1 cellular context compared by ENCODE assay signal in the genomic region with DNA sequence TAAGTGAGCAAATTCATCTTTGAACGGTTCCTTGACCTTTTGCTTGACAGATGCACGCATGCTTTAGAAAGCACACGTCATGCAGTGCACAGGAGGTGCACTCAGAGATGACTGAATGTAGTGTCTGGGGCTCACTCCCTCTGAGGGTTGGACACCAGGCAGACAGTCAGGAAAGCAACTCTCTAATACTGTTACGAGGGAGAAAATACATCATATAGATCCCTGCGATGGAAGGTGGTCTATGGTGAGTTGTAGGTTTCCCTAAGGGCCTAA.
TF ChIP-seq lines count a peak whose summit lies in the region.

No MANE protein-coding gene starts in this region.

TF ChIP-seq in GM12878, 131 proteins besides CTCF, POLR2A, EP300 and RAD21 (continues in another document):
- TF ChIP-seq FOS (IDR thresholded peaks at IDR 0.05; ENCODE audit: borderline replicate concordance, extremely low read depth, insufficient read length) (no peak), ZNF384 (IDR thresholded peaks at IDR 0.05; ENCODE audit: borderline replicate concordance, low read depth, low read length) (no peak), ZSCAN29 (IDR thresholded peaks at IDR 0.05) (no peak), IRF4 (IDR thresholded peaks at IDR 0.05; ENCODE audit: low read depth, low read length) (no peak), BHLHE40 (IDR thresholded peaks at IDR 0.05; ENCODE audit: borderline replicate concordance in 1 of 2, low read depth in 2 of 2, low read length in 1 of 2) (no peak), MTA2 (IDR thresholded peaks at IDR 0.05; ENCODE audit: low read depth) (no peak), BCL11A (IDR thresholded peaks at IDR 0.05; ENCODE audit: low read depth, low read length) (peak; percentile 53; the same call in 1 of the 2 replicates), RUNX3 (IDR thresholded peaks at IDR 0.05; ENCODE audit: low read length) (no peak), SP1 (IDR thresholded peaks at IDR 0.05; ENCODE audit: low read depth, low read length) (no peak), NR2F1 (conservative IDR thresholded peaks at IDR 0.05) (peak; percentile 57), ASH2L (IDR thresholded peaks at IDR 0.05; ENCODE audit: borderline replicate concordance, low read depth) (no peak), EZH2 (IDR thresholded peaks at IDR 0.05; ENCODE audit: borderline replicate concordance, control insufficient read depth, low read depth, low read length) (no peak), ZZZ3 (IDR thresholded peaks at IDR 0.05; ENCODE audit: control insufficient read depth, insufficient read length, low read depth) (no peak), CEBPB (IDR thresholded peaks at IDR 0.05; ENCODE audit: borderline replicate concordance in 1 of 2, low read depth in 2 of 2, low read length in 2 of 2) (no peak), MYC (IDR thresholded peaks at IDR 0.05; ENCODE audit: insufficient read depth, insufficient read length, insufficient replicate concordance, low read length, severe bottlenecking) (no peak), TBL1XR1 (IDR thresholded peaks at IDR 0.05; ENCODE audit: low read depth, low read length) (no peak), SPI1 (IDR thresholded peaks at IDR 0.05; ENCODE audit: borderline replicate concordance, insufficient read depth, low read depth, low read length) (no peak), DPF2 (IDR thresholded peaks at IDR 0.05) (no peak), MEF2B (IDR thresholded peaks at IDR 0.05; ENCODE audit: partially characterized antibody, poor library complexity, severe bottlenecking) (no peak), SMAD5 (IDR thresholded peaks at IDR 0.05; ENCODE audit: low read depth) (no peak; the same call in 1 of the 2 replicates), ETV6 (conservative IDR thresholded peaks at IDR 0.05 in 1 of 2, IDR thresholded peaks at IDR 0.05 in 1 of 2; ENCODE audit: borderline replicate concordance in 1 of 2, low read depth in 1 of 2) (peak in 1 of 2 experiments; percentile 35; a peak in 1 of 4 replicates), KAT2A (conservative IDR thresholded peaks at IDR 0.05; ENCODE audit: control insufficient read depth, low read depth, low read length) (no peak), IKZF1 (conservative IDR thresholded peaks at IDR 0.05) (no peak), RB1 (IDR thresholded peaks at IDR 0.05; ENCODE audit: borderline replicate concordance) (no peak), RFX5 (IDR thresholded peaks at IDR 0.05; ENCODE audit: low read depth, low read length) (no peak), ZNF217 (IDR thresholded peaks at IDR 0.05) (no peak), NFXL1 (IDR thresholded peaks at IDR 0.05; ENCODE audit: borderline replicate concordance) (no peak), SREBF2 (IDR thresholded peaks at IDR 0.05; ENCODE audit: low read length) (no peak), SUZ12 (IDR thresholded peaks at IDR 0.05; ENCODE audit: unreplicated experiment) (no peak), HDGF (IDR thresholded peaks at IDR 0.05) (no peak), EED (IDR thresholded peaks at IDR 0.05; ENCODE audit: low read depth) (peak; percentile 77; the same call in 1 of the 2 replicates), ELK1 (IDR thresholded peaks at IDR 0.05; ENCODE audit: low read depth, low read length) (no peak), CREM (IDR thresholded peaks at IDR 0.05; ENCODE audit: low read depth) (peak; percentile 92), EGR1 (IDR thresholded peaks at IDR 0.05; ENCODE audit: borderline replicate concordance in 1 of 2, low read depth in 2 of 2, low read length in 2 of 2) (no peak), GATAD2B (conservative IDR thresholded peaks at IDR 0.05; ENCODE audit: low read depth) (no peak), ESRRA (IDR thresholded peaks at IDR 0.05; ENCODE audit: low read length) (no peak), E2F8 (IDR thresholded peaks at IDR 0.05; ENCODE audit: low read depth, partially characterized antibody) (no peak), GABPA (IDR thresholded peaks at IDR 0.05; ENCODE audit: low read depth) (no peak), NFIC (IDR thresholded peaks at IDR 0.05; ENCODE audit: low read depth, low read length) (no peak), TCF3 (IDR thresholded peaks at IDR 0.05; ENCODE audit: borderline replicate concordance, insufficient read depth, low read depth, low read length) (no peak), PBX3 (IDR thresholded peaks at IDR 0.05; ENCODE audit: insufficient replicate concordance, low read depth, low read length) (no peak), NBN (IDR thresholded peaks at IDR 0.05) (no peak), SIX5 (IDR thresholded peaks at IDR 0.05; ENCODE audit: low read depth, low read length, severe bottlenecking) (peak; percentile 5), JUNB (IDR thresholded peaks at IDR 0.05) (peak; percentile 48), WRNIP1 (IDR thresholded peaks at IDR 0.05; ENCODE audit: borderline replicate concordance, low read depth, low read length) (no peak), RAD51 (IDR thresholded peaks at IDR 0.05) (no peak), TAF1 (IDR thresholded peaks at IDR 0.05; ENCODE audit: borderline replicate concordance, low read depth, low read length) (no peak), CHD1 (IDR thresholded peaks at IDR 0.05; ENCODE audit: low read depth, low read length) (no peak), CHD2 (IDR thresholded peaks at IDR 0.05; ENCODE audit: borderline replicate concordance, low read depth, low read length) (no peak), PAX5 (IDR thresholded peaks at IDR 0.05; ENCODE audit: borderline replicate concordance, low read depth, low read length) (0 out of 2 replicates have a peak, but pooled peaks have one; percentile 35), SIN3A (IDR thresholded peaks at IDR 0.05; ENCODE audit: low read depth, low read length) (no peak), SREBF1 (IDR thresholded peaks at IDR 0.05; ENCODE audit: low read length) (no peak), FOXK2 (IDR thresholded peaks at IDR 0.05) (no peak), SUPT20H (IDR thresholded peaks at IDR 0.05; ENCODE audit: borderline replicate concordance, control insufficient read depth, low read depth, low read length) (no peak), MYB (IDR thresholded peaks at IDR 0.05; ENCODE audit: borderline replicate concordance, low read depth, low read length) (no peak), BMI1 (IDR thresholded peaks at IDR 0.05; ENCODE audit: borderline replicate concordance) (no peak)
- TF ChIP-seq, protein P1, sequence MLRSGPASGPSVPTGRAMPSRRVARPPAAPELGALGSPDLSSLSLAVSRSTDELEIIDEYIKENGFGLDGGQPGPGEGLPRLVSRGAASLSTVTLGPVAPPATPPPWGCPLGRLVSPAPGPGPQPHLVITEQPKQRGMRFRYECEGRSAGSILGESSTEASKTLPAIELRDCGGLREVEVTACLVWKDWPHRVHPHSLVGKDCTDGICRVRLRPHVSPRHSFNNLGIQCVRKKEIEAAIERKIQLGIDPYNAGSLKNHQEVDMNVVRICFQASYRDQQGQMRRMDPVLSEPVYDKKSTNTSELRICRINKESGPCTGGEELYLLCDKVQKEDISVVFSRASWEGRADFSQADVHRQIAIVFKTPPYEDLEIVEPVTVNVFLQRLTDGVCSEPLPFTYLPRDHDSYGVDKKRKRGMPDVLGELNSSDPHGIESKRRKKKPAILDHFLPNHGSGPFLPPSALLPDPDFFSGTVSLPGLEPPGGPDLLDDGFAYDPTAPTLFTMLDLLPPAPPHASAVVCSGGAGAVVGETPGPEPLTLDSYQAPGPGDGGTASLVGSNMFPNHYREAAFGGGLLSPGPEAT (IDR thresholded peaks at IDR 0.05; ENCODE audit: low read depth), result no peak
- TF ChIP-seq, protein P2, sequence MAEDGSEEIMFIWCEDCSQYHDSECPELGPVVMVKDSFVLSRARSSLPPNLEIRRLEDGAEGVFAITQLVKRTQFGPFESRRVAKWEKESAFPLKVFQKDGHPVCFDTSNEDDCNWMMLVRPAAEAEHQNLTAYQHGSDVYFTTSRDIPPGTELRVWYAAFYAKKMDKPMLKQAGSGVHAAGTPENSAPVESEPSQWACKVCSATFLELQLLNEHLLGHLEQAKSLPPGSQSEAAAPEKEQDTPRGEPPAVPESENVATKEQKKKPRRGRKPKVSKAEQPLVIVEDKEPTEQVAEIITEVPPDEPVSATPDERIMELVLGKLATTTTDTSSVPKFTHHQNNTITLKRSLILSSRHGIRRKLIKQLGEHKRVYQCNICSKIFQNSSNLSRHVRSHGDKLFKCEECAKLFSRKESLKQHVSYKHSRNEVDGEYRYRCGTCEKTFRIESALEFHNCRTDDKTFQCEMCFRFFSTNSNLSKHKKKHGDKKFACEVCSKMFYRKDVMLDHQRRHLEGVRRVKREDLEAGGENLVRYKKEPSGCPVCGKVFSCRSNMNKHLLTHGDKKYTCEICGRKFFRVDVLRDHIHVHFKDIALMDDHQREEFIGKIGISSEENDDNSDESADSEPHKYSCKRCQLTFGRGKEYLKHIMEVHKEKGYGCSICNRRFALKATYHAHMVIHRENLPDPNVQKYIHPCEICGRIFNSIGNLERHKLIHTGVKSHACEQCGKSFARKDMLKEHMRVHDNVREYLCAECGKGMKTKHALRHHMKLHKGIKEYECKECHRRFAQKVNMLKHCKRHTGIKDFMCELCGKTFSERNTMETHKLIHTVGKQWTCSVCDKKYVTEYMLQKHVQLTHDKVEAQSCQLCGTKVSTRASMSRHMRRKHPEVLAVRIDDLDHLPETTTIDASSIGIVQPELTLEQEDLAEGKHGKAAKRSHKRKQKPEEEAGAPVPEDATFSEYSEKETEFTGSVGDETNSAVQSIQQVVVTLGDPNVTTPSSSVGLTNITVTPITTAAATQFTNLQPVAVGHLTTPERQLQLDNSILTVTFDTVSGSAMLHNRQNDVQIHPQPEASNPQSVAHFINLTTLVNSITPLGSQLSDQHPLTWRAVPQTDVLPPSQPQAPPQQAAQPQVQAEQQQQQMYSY (CRISPR knock-in tag; IDR thresholded peaks at IDR 0.05), result no peak
- TF ChIP-seq, protein P3, sequence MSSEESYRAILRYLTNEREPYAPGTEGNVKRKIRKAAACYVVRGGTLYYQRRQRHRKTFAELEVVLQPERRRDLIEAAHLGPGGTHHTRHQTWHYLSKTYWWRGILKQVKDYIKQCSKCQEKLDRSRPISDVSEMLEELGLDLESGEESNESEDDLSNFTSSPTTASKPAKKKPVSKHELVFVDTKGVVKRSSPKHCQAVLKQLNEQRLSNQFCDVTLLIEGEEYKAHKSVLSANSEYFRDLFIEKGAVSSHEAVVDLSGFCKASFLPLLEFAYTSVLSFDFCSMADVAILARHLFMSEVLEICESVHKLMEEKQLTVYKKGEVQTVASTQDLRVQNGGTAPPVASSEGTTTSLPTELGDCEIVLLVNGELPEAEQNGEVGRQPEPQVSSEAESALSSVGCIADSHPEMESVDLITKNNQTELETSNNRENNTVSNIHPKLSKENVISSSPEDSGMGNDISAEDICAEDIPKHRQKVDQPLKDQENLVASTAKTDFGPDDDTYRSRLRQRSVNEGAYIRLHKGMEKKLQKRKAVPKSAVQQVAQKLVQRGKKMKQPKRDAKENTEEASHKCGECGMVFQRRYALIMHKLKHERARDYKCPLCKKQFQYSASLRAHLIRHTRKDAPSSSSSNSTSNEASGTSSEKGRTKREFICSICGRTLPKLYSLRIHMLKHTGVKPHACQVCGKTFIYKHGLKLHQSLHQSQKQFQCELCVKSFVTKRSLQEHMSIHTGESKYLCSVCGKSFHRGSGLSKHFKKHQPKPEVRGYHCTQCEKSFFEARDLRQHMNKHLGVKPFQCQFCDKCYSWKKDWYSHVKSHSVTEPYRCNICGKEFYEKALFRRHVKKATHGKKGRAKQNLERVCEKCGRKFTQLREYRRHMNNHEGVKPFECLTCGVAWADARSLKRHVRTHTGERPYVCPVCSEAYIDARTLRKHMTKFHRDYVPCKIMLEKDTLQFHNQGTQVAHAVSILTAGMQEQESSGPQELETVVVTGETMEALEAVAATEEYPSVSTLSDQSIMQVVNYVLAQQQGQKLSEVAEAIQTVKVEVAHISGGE (CRISPR knock-in tag; IDR thresholded peaks at IDR 0.05), result no peak
- TF ChIP-seq, protein P4, sequence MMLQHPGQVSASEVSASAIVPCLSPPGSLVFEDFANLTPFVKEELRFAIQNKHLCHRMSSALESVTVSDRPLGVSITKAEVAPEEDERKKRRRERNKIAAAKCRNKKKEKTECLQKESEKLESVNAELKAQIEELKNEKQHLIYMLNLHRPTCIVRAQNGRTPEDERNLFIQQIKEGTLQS (IDR thresholded peaks at IDR 0.05; ENCODE audit: borderline replicate concordance, extremely low read depth, low read depth, low read length), result no peak
